Comparison of ENCODE assay signal across 1 cellular context in the genomic region with DNA sequence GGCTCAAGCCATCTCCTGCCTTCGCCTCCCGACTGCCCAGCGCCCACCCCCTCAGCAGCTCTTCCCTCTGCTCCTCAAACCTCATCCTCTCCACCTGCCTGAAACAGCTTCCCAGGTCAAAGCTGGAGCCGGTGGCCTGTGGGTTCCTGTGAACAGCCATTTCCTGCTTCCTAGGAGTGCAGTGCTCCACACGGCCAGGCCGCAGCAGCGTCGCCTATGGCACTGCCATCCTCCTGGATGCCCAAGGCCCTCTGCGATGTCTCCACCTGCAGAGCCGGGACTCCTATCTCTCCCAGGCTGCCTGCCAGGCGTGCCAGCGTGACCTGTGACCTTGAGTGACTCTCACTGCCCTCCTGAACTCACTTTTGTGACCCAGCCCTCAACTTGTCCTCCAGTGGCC.
TF ChIP-seq lines count a peak whose summit lies in the region.

No MANE protein-coding gene starts in this region.

TF ChIP-seq in H1, 55 proteins besides CTCF, POLR2A, EP300 and RAD21:
- TF ChIP-seq USF2 (IDR thresholded peaks at IDR 0.05; ENCODE audit: low read length) (no peak), SUZ12 (IDR thresholded peaks at IDR 0.05; ENCODE audit: low read length) (no peak), RBBP5 (IDR thresholded peaks at IDR 0.05; ENCODE audit: borderline replicate concordance, low read depth, low read length) (no peak), TCF12 (IDR thresholded peaks at IDR 0.05; ENCODE audit: low read depth, low read length) (no peak), JUND (IDR thresholded peaks at IDR 0.05; ENCODE audit: low read length) (no peak), SIRT6 (IDR thresholded peaks at IDR 0.05; ENCODE audit: low read length) (no peak), SIN3A (conservative IDR thresholded peaks at IDR 0.05 in 1 of 2, IDR thresholded peaks at IDR 0.05 in 1 of 2; ENCODE audit: low read depth in 1 of 2, low read length in 2 of 2) (no peak), PHF8 (conservative IDR thresholded peaks at IDR 0.05; ENCODE audit: low read depth, low read length) (no peak), SP2 (IDR thresholded peaks at IDR 0.05; ENCODE audit: low read length) (no peak), GTF2F1 (IDR thresholded peaks at IDR 0.05; ENCODE audit: borderline replicate concordance, low read depth, low read length) (no peak), CBX5 (IDR thresholded peaks at IDR 0.05; ENCODE audit: low read depth, low read length) (no peak)
- TF ChIP-seq, protein P1, sequence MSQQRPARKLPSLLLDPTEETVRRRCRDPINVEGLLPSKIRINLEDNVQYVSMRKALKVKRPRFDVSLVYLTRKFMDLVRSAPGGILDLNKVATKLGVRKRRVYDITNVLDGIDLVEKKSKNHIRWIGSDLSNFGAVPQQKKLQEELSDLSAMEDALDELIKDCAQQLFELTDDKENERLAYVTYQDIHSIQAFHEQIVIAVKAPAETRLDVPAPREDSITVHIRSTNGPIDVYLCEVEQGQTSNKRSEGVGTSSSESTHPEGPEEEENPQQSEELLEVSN (IDR thresholded peaks at IDR 0.05), result no peak
TF ChIP-seq in H1: peak in this region for 0.
